1 cellular context compared by ENCODE assay signal in genomic region chr2:231785822-231786176, GRCh38.
TF ChIP-seq lines count a peak whose summit lies in the region.

No MANE protein-coding gene starts in this region.

TF ChIP-seq in H1, 55 proteins besides CTCF, POLR2A, EP300 and RAD21 (continued from another document):
- TF ChIP-seq KDM1A (IDR thresholded peaks at IDR 0.05; ENCODE audit: borderline replicate concordance, low read length) (0 out of 2 replicates have a peak, but pooled peaks have one; percentile 40), KDM5A (IDR thresholded peaks at IDR 0.05; ENCODE audit: low read length) (no peak), SP1 (IDR thresholded peaks at IDR 0.05; ENCODE audit: low read depth, low read length) (no peak; the same call in 1 of the 2 replicates), KDM4A (IDR thresholded peaks at IDR 0.05; ENCODE audit: low read depth, low read length, severe bottlenecking) (no peak)
TF ChIP-seq in H1: peak in this region for 1.
